Comparison of ENCODE assay signal across 8 cellular contexts in the genomic region with DNA sequence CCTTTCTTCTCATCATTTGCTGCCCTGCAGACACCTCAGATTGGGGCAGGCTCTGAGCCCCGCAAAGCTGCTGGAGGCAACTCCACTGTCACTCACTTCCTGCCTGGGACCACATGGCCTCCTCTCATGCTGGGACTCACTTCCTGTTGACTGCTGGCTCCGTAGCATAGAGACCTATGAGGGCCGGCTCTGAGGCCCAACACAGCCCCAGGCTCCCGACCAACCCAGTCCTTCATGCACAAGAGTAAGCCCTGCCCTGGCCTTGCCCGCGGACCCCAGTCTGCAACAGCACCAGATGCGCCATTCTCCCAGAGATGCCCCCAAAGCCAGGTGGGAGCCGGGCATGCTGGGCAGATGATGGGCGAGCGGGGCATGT. TPM values are rescaled to one million over a fixed set of nuclear protein-coding genes. Genes with fewer than 3 reads are reported as not detected.
A peak's percentile ranks its signal among the peaks of the same experiment; 100 is the strongest.
DNase-seq lines count a peak whose midpoint lies in the region; ATAC-seq and TF ChIP-seq lines count a peak whose summit lies in the region.

No MANE protein-coding gene starts in this region.

- TF ChIP-seq POLR2A in GM15510 (IDR thresholded peaks at IDR 0.05; ENCODE audit: borderline replicate concordance, extremely low read depth, insufficient read length), result peak; percentile 26

- ATAC-seq in HG03095 (IDR thresholded peaks at IDR 0.05; ENCODE audit: unreplicated experiment), result peak; percentile 64

- DNase-seq in activated CD4-positive, CD25-positive, alpha-beta regulatory T cell (lab: John Stamatoyannopoulos, UW), result peak in 3 of 4 experiments; percentile 27 to 59 (median 56)
- peak; percentile 64 for DNase-seq in effector CD4-positive, alpha-beta T cell
- peak in 2 of 3 experiments; percentile 32 to 64 for DNase-seq in stimulated activated CD4-positive, alpha-beta T cell treated with anti-CD3 and anti-CD28 coated beads, TNF-alpha, amount 100 ng/mL, for 24 hours (ENCODE audit: low read depth in 3 of 3)
- DNase-seq in NCI-H526 (lab: John Stamatoyannopoulos, UW), result no peak
- no peak for DNase-seq in NCI-H1092 treated with DMSO at 0.1 percent for 48 hours (lab: John Stamatoyannopoulos, UW)
- no peak for DNase-seq in SK-N-DZ (ENCODE audit: low spot score)

RNA-seq across cellular contexts. Expression of gene DNMT3A, which starts 55.7 kb away (rescaled TPM):
- polyA plus RNA-seq in SK-N-DZ (2014; cell fraction: cytosol; rRNA removed), result 14.4 and 17.3 TPM in 2 replicates
- polyA plus RNA-seq in SK-N-DZ (2014; cell fraction: nucleus; rRNA removed), result 33.4 and 46.5 TPM in 2 replicates

Comparison
In these comparisons a context has a peak if more than half of its experiments do, and no peak if none do; other contexts are left out.
1. DNase-seq: peak in activated CD4-positive, CD25-positive, alpha-beta regulatory T cell (3 of 4), effector CD4-positive, alpha-beta T cell (single experiment) and stimulated activated CD4-positive, alpha-beta T cell treated with anti-CD3 and anti-CD28 coated beads, TNF-alpha, amount 100 ng/mL, for 24 hours (2 of 3); none in NCI-H526 (0 of 2), NCI-H1092 treated with DMSO at 0.1 percent for 48 hours (single experiment) and SK-N-DZ (single experiment).